ENCODE assay signal across 30 cellular contexts in genomic region chr2:25220198-25220712, GRCh38. TPM values are rescaled to one million over a fixed set of nuclear protein-coding genes. Genes with fewer than 3 reads are reported as not detected.
"Had no signal": no experiment of that assay in that cellular context is flagged by ENCODE, and none has a peak within 500 bp of the region (broad histone marks: within the 10 kb centered on the region; RNA-seq: fewer than 3 reads in every experiment).

No MANE protein-coding gene starts in this region.

- H3K9me3 ChIP-seq: left lung, lower lobe of right lung, neutrophil, ovary, right atrium auricular region, right lobe of liver, stomach, testis, thyroid gland, transverse colon, upper lobe of right lung had no signal

- H3K4me1 Mint-ChIP-seq: nephron had no signal

- H3K27ac ChIP-seq: left lung, lower lobe of right lung, neutrophil, ovary, right atrium auricular region, right lobe of liver, stomach, testis, thyroid gland, transverse colon, upper lobe of right lung had no signal

- FAIRE-seq: keratinocyte, urothelium cell line had no signal

- ATAC-seq: left cardiac atrium; left lung; lower lobe of right lung; naive thymus-derived CD8-positive, alpha-beta T cell; right lobe of liver; stimulated activated memory B cell treated with anti-CD40 and anti-IgM and Interleukin-4, amounts not matched to agents 10 μg/mL and 1 μg/mL and 100 μg/mL, for 72 hours; upper lobe of right lung had no signal

- H3K27me3 ChIP-seq: left lung, ovary, right atrium auricular region, right lobe of liver, stomach, testis, thyroid gland, transverse colon, upper lobe of right lung had no signal

- H3K4me3 Mint-ChIP-seq: naive thymus-derived CD8-positive, alpha-beta T cell; nephron; neural crest cell; stimulated activated memory B cell treated with anti-CD40 and anti-IgM and Interleukin-4, amounts not matched to agents 10 μg/mL and 1 μg/mL and 100 μg/mL, for 72 hours had no signal

- H3K27ac Mint-ChIP-seq: nephron; progenitor cell of endocrine pancreas; stimulated activated memory B cell treated with anti-CD40 and anti-IgM and Interleukin-4, amounts not matched to agents 10 μg/mL and 1 μg/mL and 100 μg/mL, for 72 hours had no signal

- H3K9me3 Mint-ChIP-seq: naive thymus-derived CD8-positive, alpha-beta T cell; nephron; neural crest cell; stimulated activated memory B cell treated with anti-CD40 and anti-IgM and Interleukin-4, amounts not matched to agents 10 μg/mL and 1 μg/mL and 100 μg/mL, for 72 hours had no signal

- DNase-seq: hippocampal formation; kidney glomerular epithelial cell; left cardiac atrium; left lung; lower lobe of right lung; mammary epithelial cell; mesenchymal stem cell; occipital lobe; ovary; right lobe of liver; stimulated activated CD4-positive, alpha-beta T cell treated with anti-CD3 and anti-CD28 coated beads, Interleukin-1b, Interleukin-23, amount 100 ng/mL, for 48 hours; stimulated activated CD4-positive, alpha-beta T cell treated with anti-CD3 and anti-CD28 coated beads, Interleukin-2, amount 100 ng/mL, for 48 hours; stimulated activated CD4-positive, alpha-beta T cell treated with anti-CD3 and anti-CD28 coated beads, Interleukin-4, amount 100 ng/mL, for 4 hours; stimulated activated CD8-positive, alpha-beta memory T cell treated with anti-CD3 and anti-CD28 coated beads, Interleukin-4, amount 100 ng/mL, for 48 hours; stimulated activated naive CD4-positive, alpha-beta T cell treated with Interleukin-2 at 50 U/mL for 16 hours; stomach; testis; thyroid gland; transverse colon; upper lobe of right lung had no signal

- H3K4me2 ChIP-seq: smooth muscle cell had no signal

- H3K36me3 ChIP-seq: left lung, lower lobe of right lung, neutrophil, ovary, right atrium auricular region, right lobe of liver, stomach, thyroid gland, transverse colon, upper lobe of right lung had no signal

- H3K4me3 ChIP-seq: left lung, lower lobe of right lung, ovary, right atrium auricular region, right lobe of liver, smooth muscle cell, stomach, testis, thyroid gland, transverse colon, upper lobe of right lung had no signal

- H3K27me3 Mint-ChIP-seq: naive thymus-derived CD8-positive, alpha-beta T cell; progenitor cell of endocrine pancreas; stimulated activated memory B cell treated with anti-CD40 and anti-IgM and Interleukin-4, amounts not matched to agents 10 μg/mL and 1 μg/mL and 100 μg/mL, for 72 hours had no signal

- H3K36me3 Mint-ChIP-seq: naive thymus-derived CD8-positive, alpha-beta T cell; stimulated activated memory B cell treated with anti-CD40 and anti-IgM and Interleukin-4, amounts not matched to agents 10 μg/mL and 1 μg/mL and 100 μg/mL, for 72 hours had no signal

RNA-seq across cellular contexts. Expression of gene POMC, which starts 51.9 kb away (rescaled TPM):
- total RNA-seq: smooth muscle cell had no signal
